ENCODE assay signal across 12 cellular contexts in genomic region chr4:40183615-40184411, GRCh38. TPM values are rescaled to one million over a fixed set of nuclear protein-coding genes. Genes with fewer than 3 reads are reported as not detected.
DNase-seq lines count a peak whose midpoint lies in the region; ATAC-seq and TF ChIP-seq lines count a peak whose summit lies in the region.
"Had no signal": no experiment of that assay in that cellular context is flagged by ENCODE, and none has a peak within 500 bp of the region (broad histone marks: within the 10 kb centered on the region; RNA-seq: fewer than 3 reads in every experiment).

No MANE protein-coding gene starts in this region.

- peak overlapping the region; percentile 87 for H3K27ac Mint-ChIP-seq in activated T-cell treated with anti-CD3 and anti-CD28 coated beads, Interleukin-2, amount 50 U/mL, for 72 hours
- H3K27ac Mint-ChIP-seq in naive thymus-derived CD4-positive, alpha-beta T cell, result peak overlapping the region in 8 of 9 donors; percentile 49 to 88 (median 78)

- no peak for TF ChIP-seq CTCF in tibial nerve (IDR thresholded peaks at IDR 0.05)

- TF ChIP-seq EP300 in tibial nerve (IDR thresholded peaks at IDR 0.05), result no peak

- H3K4me3 Mint-ChIP-seq in activated T-cell treated with anti-CD3 and anti-CD28 coated beads, Interleukin-2, amount 50 U/mL, for 72 hours, result peak overlapping the region; percentile 56 to 79
- peak overlapping the region; percentile 10 to 72 (median 58) for H3K4me3 Mint-ChIP-seq in naive thymus-derived CD4-positive, alpha-beta T cell

- ATAC-seq in GM18498 (IDR thresholded peaks at IDR 0.05; ENCODE audit: unreplicated experiment), result peak; percentile 35
- ATAC-seq in HG03378 (IDR thresholded peaks at IDR 0.05; ENCODE audit: unreplicated experiment), result peak; percentile 48
- peak; percentile 82 to 83 for ATAC-seq in activated T-cell treated with anti-CD3 and anti-CD28 coated beads, Interleukin-2, amount 50 U/mL, for 72 hours (replicated peaks in 1 of 2)
- peak; percentile 37 for ATAC-seq in naive thymus-derived CD4-positive, alpha-beta T cell
- no peak for ATAC-seq in HG03520 (IDR thresholded peaks at IDR 0.05; ENCODE audit: unreplicated experiment)

- peak overlapping the region; percentile 14 for H3K27ac ChIP-seq in naive thymus-derived CD4-positive, alpha-beta T cell (ENCODE audit: low read depth, low read length)
- peak overlapping the region in 1 of 4 donors; percentile 23 for H3K27ac ChIP-seq in tibial nerve

- H3K4me1 Mint-ChIP-seq in activated T-cell treated with anti-CD3 and anti-CD28 coated beads, Interleukin-2, amount 50 U/mL, for 72 hours (ENCODE audit: low read depth), result peaks cover 76% of the 10 kb centered on the region
- peaks cover 19 to 60% (median 50%) of the 10 kb centered on the region in 7 donors for H3K4me1 Mint-ChIP-seq in naive thymus-derived CD4-positive, alpha-beta T cell

- H3K27me3 ChIP-seq in naive thymus-derived CD4-positive, alpha-beta T cell (ENCODE audit: control insufficient read depth in 2 of 2, insufficient read depth in 2 of 2, low read length in 2 of 2), result no peaks in the 10 kb centered on the region
- H3K27me3 ChIP-seq in tibial nerve, result no peaks in the 10 kb centered on the region

- no peaks in the 10 kb centered on the region for H3K9me3 ChIP-seq in naive thymus-derived CD4-positive, alpha-beta T cell (ENCODE audit: control insufficient read depth in 2 of 3, low read length in 3 of 3)
- H3K9me3 ChIP-seq in tibial nerve, result no peaks in the 10 kb centered on the region

- peaks cover 0 to 1% of the 10 kb centered on the region in 2 donors for H3K36me3 Mint-ChIP-seq in activated T-cell treated with anti-CD3 and anti-CD28 coated beads, Interleukin-2, amount 50 U/mL, for 72 hours (ENCODE audit: insufficient read depth in 2 of 2)
- peaks cover 0 to 12% (median 0%) of the 10 kb centered on the region in 5 donors for H3K36me3 Mint-ChIP-seq in naive thymus-derived CD4-positive, alpha-beta T cell

- intact Hi-C loops in naive thymus-derived CD4-positive, alpha-beta T cell (cut with micrococcal nuclease), result loop anchor here (1.0 kb wide), 3 partner anchors 9 to 11 kb away; no protein-coding TSS in a partner anchor

- no peaks in the 10 kb centered on the region for H3K36me3 ChIP-seq in naive thymus-derived CD4-positive, alpha-beta T cell (ENCODE audit: control insufficient read depth in 2 of 3, insufficient read depth in 3 of 3, low read length in 3 of 3)
- H3K36me3 ChIP-seq in tibial nerve, result no peaks in the 10 kb centered on the region

- POLR2A ChIA-PET in naive thymus-derived CD4-positive, alpha-beta T cell (lab: Charles Lee), result interaction anchor here (0.6 to 7.6 kb wide), 10 partner anchors 10 to 110 kb away, joined by 3 to 62 read pairs (median 3); partner anchors contain the start of gene RHOH

- peaks cover 6 to 15% of the 10 kb centered on the region in 2 donors for H3K4me1 ChIP-seq in naive thymus-derived CD4-positive, alpha-beta T cell (ENCODE audit: control insufficient read depth in 2 of 2, insufficient read depth in 2 of 2, low read length in 2 of 2)
- no peaks in the 10 kb centered on the region for H3K4me1 ChIP-seq in tibial nerve

- peak in 1 of 2 donors; percentile 21 for DNase-seq in activated T-cell treated with anti-CD3 and anti-CD28 coated beads, Interleukin-2, amount 50 U/mL, for 72 hours
- no peak for DNase-seq in naive thymus-derived CD4-positive, alpha-beta T cell
- DNase-seq in amygdala (lab: John Stamatoyannopoulos, UW) (no peak), dermis blood vessel endothelial cell (no peak), tibial nerve (ENCODE audit: low spot score in 2 of 2) (no peak)
- DNase-seq: activated CD8-positive, alpha-beta memory T cell treated with anti-CD3 and anti-CD28 coated beads, Interleukin-2, amount 50 U/mL, for 4 hours; H7; stimulated activated CD4-positive, alpha-beta T cell treated with anti-CD3 and anti-CD28 coated beads, Interleukin-4, amount 100 ng/mL, for 1 hour had no signal

- H3K4me3 ChIP-seq in naive thymus-derived CD4-positive, alpha-beta T cell (ENCODE audit: low read length), result no peak overlapping the region
- no peak overlapping the region for H3K4me3 ChIP-seq in tibial nerve

- CTCF ChIA-PET in naive thymus-derived CD4-positive, alpha-beta T cell (lab: Charles Lee), result interaction anchor here (0.6 to 1.7 kb wide), 3 partner anchors 10 to 126 kb away, joined by 3 to 4 read pairs (median 3); no protein-coding TSS in a partner anchor

- TF ChIP-seq POLR2A in tibial nerve (IDR thresholded peaks at IDR 0.05), result no peak

- H3K9me3 Mint-ChIP-seq in activated T-cell treated with anti-CD3 and anti-CD28 coated beads, Interleukin-2, amount 50 U/mL, for 72 hours, result peaks cover 0 to 2% of the 10 kb centered on the region in 2 donors
- peaks cover 0 to 2% (median 0%) of the 10 kb centered on the region in 11 donors for H3K9me3 Mint-ChIP-seq in naive thymus-derived CD4-positive, alpha-beta T cell

- no peaks in the 10 kb centered on the region for H3K27me3 Mint-ChIP-seq in activated T-cell treated with anti-CD3 and anti-CD28 coated beads, Interleukin-2, amount 50 U/mL, for 72 hours (ENCODE audit: low read depth)
- no peaks in the 10 kb centered on the region for H3K27me3 Mint-ChIP-seq in naive thymus-derived CD4-positive, alpha-beta T cell

- 87% methylated on average over 12 of the region's 12 CpGs for WGBS in tibial nerve, 2 donors

RNA-seq across cellular contexts. Expression of gene RHOH, which starts 13.0 kb away (rescaled TPM):
- total RNA-seq in activated T-cell treated with anti-CD3 and anti-CD28 coated beads, Interleukin-2, amount 50 U/mL, for 72 hours, result 100 to 1,000 TPM; 150 to 182 TPM
- 100 to 1,000 TPM; 160 to 370 (median 250) TPM for total RNA-seq in naive thymus-derived CD4-positive, alpha-beta T cell
- 100 to 1,000 TPM; 393 to 479 TPM for polyA plus RNA-seq in naive thymus-derived CD4-positive, alpha-beta T cell
- total RNA-seq in dermis blood vessel endothelial cell (0.17 and 0.65 TPM in 2 replicates), tibial nerve (1 to 10 TPM in 2 of 4 donors, under 1 TPM in 2; 0.30 to 2.2 (median 1.0) TPM)
- total RNA-seq: fibroblast of lung had no signal
- polyA plus RNA-seq: fibroblast of lung had no signal

Comparison
In these comparisons a context has a peak if more than half of its experiments do, and no peak if none do; other contexts are left out.
1. RNA of gene RHOH, which starts 13.0 kb away (total RNA-seq): 160 to 370 TPM in naive thymus-derived CD4-positive, alpha-beta T cell and 150 to 182 TPM in activated T-cell treated with anti-CD3 and anti-CD28 coated beads, Interleukin-2, amount 50 U/mL, for 72 hours; 0.30 to 2.2 TPM in tibial nerve and 0.17 to 0.65 TPM in dermis blood vessel endothelial cell; every median in the first group is over 10 times any median in the second.